ENCODE assay signal across 22 cellular contexts in the genomic region with DNA sequence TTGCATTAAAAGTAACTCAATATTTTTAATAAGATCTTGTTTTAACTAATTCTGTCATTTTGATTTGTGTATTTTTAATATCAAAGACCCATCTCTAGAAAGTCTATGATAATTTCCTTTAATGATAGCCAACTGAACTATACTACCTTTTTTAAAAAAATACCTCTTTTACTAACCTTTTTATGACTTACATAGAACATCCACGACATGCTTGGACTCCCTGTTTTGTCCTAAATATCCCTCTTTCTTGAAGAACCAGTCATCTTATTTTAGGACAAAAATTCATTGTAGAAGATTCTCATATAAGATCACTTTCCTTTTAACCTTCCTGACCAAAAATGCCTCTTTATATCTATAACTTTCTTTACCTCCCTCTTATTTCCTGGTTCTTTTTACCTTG.
A peak's percentile ranks its signal among the peaks of the same experiment; 100 is the strongest.
DNase-seq lines count a peak whose midpoint lies in the region; TF ChIP-seq lines count a peak whose summit lies in the region.
"Had no signal": no experiment of that assay in that cellular context is flagged by ENCODE, and none has a peak within 500 bp of the region (broad histone marks: within the 10 kb centered on the region; RNA-seq: fewer than 3 reads in every experiment).

No MANE protein-coding gene starts in this region.

- H3K27me3 ChIP-seq in NT2/D1 (ENCODE audit: insufficient read depth, insufficient read length), result no peaks in the 10 kb centered on the region
- H3K27me3 ChIP-seq in neuronal stem cell (ENCODE audit: control insufficient read depth in 3 of 3, insufficient read depth in 3 of 3, low read depth in 1 of 3, low read length in 3 of 3), result no peaks in the 10 kb centered on the region
- H3K27me3 ChIP-seq in transverse colon, result no peaks in the 10 kb centered on the region
- H3K27me3 ChIP-seq: colonic mucosa, ovary, right atrium auricular region had no signal

- in situ Hi-C loops in transverse colon (cut with MboI; ENCODE audit: low pct_ligation_motif_present in 1 of 4, low pct_unique_long_range_greater_than_20kb in 1 of 4, low sequenced_read_pairs in 3 of 4), result no loop called here

- peaks cover 75% of the 10 kb centered on the region for H3K9me3 ChIP-seq in NT2/D1 (ENCODE audit: insufficient read depth, low read length)
- H3K9me3 ChIP-seq in neuronal stem cell (replicated peaks in 1 of 2; ENCODE audit: control insufficient read depth in 2 of 2, insufficient read depth in 1 of 2, low read depth in 1 of 2, low read length in 2 of 2), result peaks cover 2 to 5% of the 10 kb centered on the region in 2 donors
- H3K9me3 ChIP-seq in transverse colon, result peaks cover 0 to 11% of the 10 kb centered on the region in 2 donors
- H3K9me3 ChIP-seq: colonic mucosa, ovary had no signal

- H3K4me3 ChIP-seq in NT2/D1 (ENCODE audit: insufficient read length, low read depth) (no peak overlapping the region), neuronal stem cell (ENCODE audit: low read length in 2 of 2) (no peak overlapping the region), transverse colon (no peak overlapping the region)
- H3K4me3 ChIP-seq: colonic mucosa, GM12878, ovary, right atrium auricular region had no signal

- no peak overlapping the region for H2BK120ac ChIP-seq in neuronal stem cell (ENCODE audit: low read depth, low read length)

- no peak overlapping the region for H3K27ac ChIP-seq in neuronal stem cell (replicated peaks; ENCODE audit: low read length)
- H3K27ac ChIP-seq in transverse colon, result no peak overlapping the region
- H3K27ac ChIP-seq: C4-2B, colonic mucosa, ovary, right atrium auricular region had no signal

- H3K79me1 ChIP-seq in neuronal stem cell (ENCODE audit: low read depth, low read length), result no peaks in the 10 kb centered on the region

- no CpG with 5 or more reads among the region's 1 CpG for WGBS in neuronal stem cell (ENCODE audit: extremely low coverage in 2 of 2, insufficient read length in 2 of 2, insufficient replicate concordance in 1 of 2), 2 donors
- WGBS in transverse colon (ENCODE audit: low coverage in 1 of 2), 2 donors, result 22 to 23% methylated on average over 1 of the region's 1 CpG

- H4K91ac ChIP-seq in neuronal stem cell (ENCODE audit: low read depth, low read length, poor library complexity), result no peak overlapping the region

- no peak overlapping the region for H3K4ac ChIP-seq in neuronal stem cell (ENCODE audit: low read length)

- no peak overlapping the region for H2AK5ac ChIP-seq in neuronal stem cell (ENCODE audit: low read depth, low read length)

- no peak overlapping the region for H3K23ac ChIP-seq in neuronal stem cell (ENCODE audit: low read depth, low read length, poor library complexity)

- H3K14ac ChIP-seq in neuronal stem cell (ENCODE audit: low read length), result no peak overlapping the region

- DNase-seq in NCI-H82 (lab: John Stamatoyannopoulos, UW) (peak; percentile 13), NCI-H82 treated with DMSO at 0.1 percent for 48 hours (lab: John Stamatoyannopoulos, UW; ENCODE audit: unreplicated experiment) (no peak), NT2/D1 (ENCODE audit: low read depth, low spot score) (peak; percentile 33), cerebellar cortex (ENCODE audit: low spot score) (peak; percentile 13), neuronal stem cell (ENCODE audit: low spot score) (peak; percentile 43), transverse colon (no peak), HuH-7.5 (ENCODE audit: low spot score) (no peak), NCI-H2196 treated with DMSO at 0.1 percent for 48 hours (lab: John Stamatoyannopoulos, UW; ENCODE audit: unreplicated experiment) (no peak)
- DNase-seq: activated CD4-positive, alpha-beta T cell treated with anti-CD3 and anti-CD28 coated beads, Interleukin-2, amount 10 ng/mL, durations not matched to agents 7 days and 5 days; activated naive CD8-positive, alpha-beta T cell treated with anti-CD3 and anti-CD28 coated beads, Interleukin-2, amount 10 ng/mL, durations not matched to agents 7 days and 5 days; colonic mucosa; GOT3; MV-4-11; naive B cell; NCI-H1930; ovary; SHP77 treated with DMSO at 0.1 percent for 48 hours; substantia nigra; T-helper 1 cell had no signal

- no peak for TF ChIP-seq POLR2A in transverse colon (IDR thresholded peaks at IDR 0.05)

- H2AFZ ChIP-seq in neuronal stem cell (ENCODE audit: low read length), result no peak overlapping the region

- H3K36me3 ChIP-seq in NT2/D1 (ENCODE audit: insufficient read depth, insufficient read length, low read length) (no peaks in the 10 kb centered on the region), neuronal stem cell (replicated peaks in 1 of 2; ENCODE audit: control insufficient read depth in 2 of 2, insufficient read depth in 2 of 2, low read length in 2 of 2) (no peaks in the 10 kb centered on the region), transverse colon (no peaks in the 10 kb centered on the region)
- H3K36me3 ChIP-seq: colonic mucosa, ovary, right atrium auricular region had no signal

- H3K4me2 ChIP-seq in neuronal stem cell (ENCODE audit: insufficient read depth, low read length, poor library complexity, severe bottlenecking), result no peak overlapping the region

- no peak overlapping the region for H2BK15ac ChIP-seq in neuronal stem cell (ENCODE audit: low read length)

- no peak for TF ChIP-seq CTCF in transverse colon (IDR thresholded peaks at IDR 0.05)

- no peak overlapping the region for H3K18ac ChIP-seq in neuronal stem cell (ENCODE audit: low read length)

- intact Hi-C loops in transverse colon (cut with DNase I; ENCODE audit: low total_unique reads), result no loop called here

- no peak for TF ChIP-seq EP300 in transverse colon (IDR thresholded peaks at IDR 0.05; ENCODE audit: low read depth)

- H2BK5ac ChIP-seq in neuronal stem cell (ENCODE audit: low read length), result no peak overlapping the region

- H3K4me1 ChIP-seq in NT2/D1 (ENCODE audit: insufficient read depth, insufficient read length), result no peaks in the 10 kb centered on the region
- peaks cover 0 to 5% of the 10 kb centered on the region in 2 donors for H3K4me1 ChIP-seq in neuronal stem cell (ENCODE audit: control insufficient read depth in 2 of 2, insufficient read depth in 1 of 2, low read depth in 1 of 2, low read length in 2 of 2)
- H3K4me1 ChIP-seq in transverse colon, result no peaks in the 10 kb centered on the region
- H3K4me1 ChIP-seq: colonic mucosa, right atrium auricular region had no signal

- H3K9ac ChIP-seq in NT2/D1 (ENCODE audit: insufficient read length, low read depth) (no peak overlapping the region), neuronal stem cell (ENCODE audit: low read depth, low read length, poor library complexity) (no peak overlapping the region)

- no peak overlapping the region for H2BK12ac ChIP-seq in neuronal stem cell (ENCODE audit: low read length)

- no peak overlapping the region for H4K8ac ChIP-seq in neuronal stem cell (ENCODE audit: low read depth, low read length)

Comparison
In these comparisons a context has a peak if more than half of its experiments do, and no peak if none do; other contexts are left out.
1. DNase-seq: peak in NCI-H82 (single experiment), NT2/D1 (single experiment), cerebellar cortex (single experiment) and neuronal stem cell (single experiment); none in NCI-H82 treated with DMSO at 0.1 percent for 48 hours (single experiment), transverse colon (single experiment), HuH-7.5 (single experiment) and NCI-H2196 treated with DMSO at 0.1 percent for 48 hours (single experiment).